ENCODE assay signal across 17 cellular contexts in genomic region chr18:10290244-10291240, GRCh38.
DNase-seq lines count a peak whose midpoint lies in the region; ATAC-seq, FAIRE-seq and TF ChIP-seq lines count a peak whose summit lies in the region.
"Had no signal": no experiment of that assay in that cellular context is flagged by ENCODE, and none has a peak within 500 bp of the region (broad histone marks: within the 10 kb centered on the region; RNA-seq: fewer than 3 reads in every experiment).

No MANE protein-coding gene starts in this region.

- H3K4ac ChIP-seq in neuronal stem cell (ENCODE audit: low read length): no peak overlapping the region

- no peak overlapping the region for H2BK12ac ChIP-seq in neuronal stem cell (ENCODE audit: low read length)

- peak; percentile 87 for FAIRE-seq in endothelial cell of umbilical vein (lab: Jason Lieb, UNC)
- FAIRE-seq: GM12878 had no signal

- H3K4me2 ChIP-seq in BLaER1 treated with 17β-estradiol and CSF1 and Interleukin-3, amounts not matched to agents 10 nM and 100 nM: peak overlapping the region in 10 of 11 experiments; percentile 2 to 89 (median 68); a peak in 15 of 22 replicates
- H3K4me2 ChIP-seq in Loucy (ENCODE audit: low read depth, low read length, poor library complexity, severe bottlenecking): peak overlapping the region; percentile 44
- H3K4me2 ChIP-seq in endothelial cell of umbilical vein (ENCODE audit: insufficient read depth, low read length): peak overlapping the region; percentile 35
- no peak overlapping the region for H3K4me2 ChIP-seq in neuronal stem cell (ENCODE audit: insufficient read depth, low read length, poor library complexity, severe bottlenecking)

- CTCF ChIA-PET in endothelial cell of umbilical vein (lab: Charles Lee): interaction anchor here (0.8 to 2.6 kb wide), 8 partner anchors 8 to 320 kb away, joined by 3 to 8 read pairs (median 3); no protein-coding TSS in a partner anchor

- no peak overlapping the region for H2BK5ac ChIP-seq in neuronal stem cell (ENCODE audit: low read length)

- no peaks in the 10 kb centered on the region for H3F3A ChIP-seq in Loucy (ENCODE audit: low read depth)

- POLR2A ChIA-PET in endothelial cell of umbilical vein (lab: Charles Lee): interaction anchor here (0.8 to 1.1 kb wide), 3 partner anchors 17 to 21 kb away, joined by 3 to 7 read pairs (median 3); no protein-coding TSS in a partner anchor

- H4K91ac ChIP-seq in neuronal stem cell (ENCODE audit: low read depth, low read length, poor library complexity): no peak overlapping the region

- H4K20me1 ChIP-seq in BLaER1 treated with 17β-estradiol and CSF1 and Interleukin-3, amounts not matched to agents 10 nM and 100 nM: no peaks in the 10 kb centered on the region
- H4K20me1 ChIP-seq in Loucy (ENCODE audit: insufficient read depth, low read length, poor library complexity, severe bottlenecking) (no peaks in the 10 kb centered on the region), endothelial cell of umbilical vein (replicated peaks; ENCODE audit: control insufficient read depth, extremely low read depth, insufficient read depth, low read length) (no peaks in the 10 kb centered on the region)

- no peak overlapping the region for H3K4me3 Mint-ChIP-seq in immature natural killer cell
- H3K4me3 Mint-ChIP-seq: activated T-cell treated with anti-CD3 and anti-CD28 coated beads, Interleukin-2, amount 50 U/mL, for 24 hours; memory B cell; T-cell had no signal

- peak overlapping the region; percentile 68 for H3K18ac ChIP-seq in neuronal stem cell (ENCODE audit: low read length)

- H3K27me3 ChIP-seq in BLaER1 treated with 17β-estradiol and CSF1 and Interleukin-3, amounts not matched to agents 10 nM and 100 nM: no peaks in the 10 kb centered on the region
- H3K27me3 ChIP-seq in Loucy (ENCODE audit: insufficient read depth, low read length, poor library complexity, severe bottlenecking) (no peaks in the 10 kb centered on the region), endothelial cell of umbilical vein (ENCODE audit: control insufficient read depth in 2 of 2, insufficient read depth in 2 of 2, low read length in 2 of 2) (no peaks in the 10 kb centered on the region), neuronal stem cell (ENCODE audit: control insufficient read depth in 3 of 3, insufficient read depth in 3 of 3, low read depth in 1 of 3, low read length in 3 of 3) (peaks cover 0 to 10% (median 0%) of the 10 kb centered on the region in 3 experiments)
- H3K27me3 ChIP-seq: ovary, thyroid gland had no signal

- no peaks in the 10 kb centered on the region for H3K9me1 ChIP-seq in endothelial cell of umbilical vein (replicated peaks; ENCODE audit: control insufficient read depth, extremely low read depth, insufficient read depth, low read length)

- no peak overlapping the region for H2BK120ac ChIP-seq in neuronal stem cell (ENCODE audit: low read depth, low read length)

- peak overlapping the region in 7 of 11 experiments; percentile 5 to 82 (median 70); a peak in 12 of 22 replicates for H3K9ac ChIP-seq in BLaER1 treated with 17β-estradiol and CSF1 and Interleukin-3, amounts not matched to agents 10 nM and 100 nM
- H3K9ac ChIP-seq in Loucy (ENCODE audit: low read depth, low read length, poor library complexity, severe bottlenecking) (peak overlapping the region; percentile 26), endothelial cell of umbilical vein (replicated peaks; ENCODE audit: extremely low read depth, insufficient read depth, low read length) (peak overlapping the region; percentile 26), neuronal stem cell (ENCODE audit: low read depth, low read length, poor library complexity) (no peak overlapping the region)

- no peak overlapping the region for H4K8ac ChIP-seq in neuronal stem cell (ENCODE audit: low read depth, low read length)

- peak overlapping the region in 9 of 11 experiments; percentile 42 to 95 (median 80); a peak in 17 of 22 replicates for H3K27ac ChIP-seq in BLaER1 treated with 17β-estradiol and CSF1 and Interleukin-3, amounts not matched to agents 10 nM and 100 nM
- H3K27ac ChIP-seq in endothelial cell of umbilical vein (ENCODE audit: insufficient read depth, low read depth, low read length) (peak overlapping the region; percentile 82), neuronal stem cell (replicated peaks; ENCODE audit: low read length) (no peak overlapping the region)
- H3K27ac ChIP-seq: ovary, thyroid gland had no signal

- H2AFZ ChIP-seq in Loucy (ENCODE audit: low read length) (0 out of 2 replicates have a peak overlapping the region, but pooled peaks have one; percentile 7), endothelial cell of umbilical vein (ENCODE audit: low read depth, low read length) (peak overlapping the region; percentile 86), neuronal stem cell (ENCODE audit: low read length) (peak overlapping the region; percentile 61)

- peaks cover 15 to 32% (median 23%) of the 10 kb centered on the region in 11 experiments for H3K9me3 ChIP-seq in BLaER1 treated with 17β-estradiol and CSF1 and Interleukin-3, amounts not matched to agents 10 nM and 100 nM (replicated peaks in 1 of 11)
- peaks cover 7% of the 10 kb centered on the region; the same call in 1 of the 2 replicates for H3K9me3 ChIP-seq in Loucy (ENCODE audit: insufficient read depth, low read depth, low read length)
- H3K9me3 ChIP-seq in endothelial cell of umbilical vein (replicated peaks; ENCODE audit: control insufficient read depth, insufficient read depth, low read length): peaks cover 2% of the 10 kb centered on the region
- H3K9me3 ChIP-seq in neuronal stem cell (replicated peaks in 1 of 2; ENCODE audit: control insufficient read depth in 2 of 2, insufficient read depth in 1 of 2, low read depth in 1 of 2, low read length in 2 of 2): peaks cover 2 to 10% of the 10 kb centered on the region in 2 donors
- H3K9me3 ChIP-seq: ovary, thyroid gland had no signal

- no peak overlapping the region for H3K14ac ChIP-seq in neuronal stem cell (ENCODE audit: low read length)

- H3K79me2 ChIP-seq in Loucy (ENCODE audit: insufficient read depth, low read length) (no peaks in the 10 kb centered on the region), endothelial cell of umbilical vein (ENCODE audit: control insufficient read depth, insufficient read depth, low read length) (no peaks in the 10 kb centered on the region)

- H2BK15ac ChIP-seq in neuronal stem cell (ENCODE audit: low read length): no peak overlapping the region

- no peak for TF ChIP-seq CTCF in Loucy (conservative IDR thresholded peaks at IDR 0.05; ENCODE audit: low read length)
- TF ChIP-seq CTCF in endothelial cell of umbilical vein (IDR thresholded peaks at IDR 0.05; ENCODE audit: extremely low read depth in 1 of 2, insufficient read depth in 1 of 2, low read depth in 1 of 2, low read length in 2 of 2): no peak

- no peaks in the 10 kb centered on the region for H3K79me1 ChIP-seq in neuronal stem cell (ENCODE audit: low read depth, low read length)

- peaks cover 38 to 100% (median 77%) of the 10 kb centered on the region in 10 experiments for H3K4me1 ChIP-seq in BLaER1 treated with 17β-estradiol and CSF1 and Interleukin-3, amounts not matched to agents 10 nM and 100 nM
- H3K4me1 ChIP-seq in Loucy (ENCODE audit: insufficient read depth, low read length, poor library complexity, severe bottlenecking): peaks cover 33% of the 10 kb centered on the region
- peaks cover 30% of the 10 kb centered on the region for H3K4me1 ChIP-seq in endothelial cell of umbilical vein (ENCODE audit: control insufficient read depth, extremely low read depth, insufficient read depth, low read length)
- peaks cover 0 to 2% of the 10 kb centered on the region in 2 donors for H3K4me1 ChIP-seq in neuronal stem cell (ENCODE audit: control insufficient read depth in 2 of 2, insufficient read depth in 1 of 2, low read depth in 1 of 2, low read length in 2 of 2)
- H3K4me1 ChIP-seq: thyroid gland had no signal

- H3K36me3 Mint-ChIP-seq in activated naive CD4-positive, alpha-beta T cell treated with anti-CD3 and anti-CD28 coated beads, Interleukin-2, amount 50 U/mL, for 72 hours: peaks cover 0 to 11% of the 10 kb centered on the region in 2 donors
- H3K36me3 Mint-ChIP-seq in immature natural killer cell: no peaks in the 10 kb centered on the region
- H3K36me3 Mint-ChIP-seq: T-cell had no signal

- intact Hi-C loops in endothelial cell of umbilical vein (cut with micrococcal nuclease): loop anchor here (1.0 kb wide), 1 partner anchor 20 kb away; no protein-coding TSS in a partner anchor

- H3K36me3 ChIP-seq in BLaER1 treated with 17β-estradiol and CSF1 and Interleukin-3, amounts not matched to agents 10 nM and 100 nM: peaks cover 0 to 12% (median 0%) of the 10 kb centered on the region in 11 experiments; a peak in 4 of 22 replicates
- H3K36me3 ChIP-seq in Loucy (ENCODE audit: insufficient read depth, low read length) (no peaks in the 10 kb centered on the region), endothelial cell of umbilical vein (ENCODE audit: control insufficient read depth in 2 of 2, extremely low read depth in 1 of 2, insufficient read depth in 2 of 2, low read length in 2 of 2) (no peaks in the 10 kb centered on the region), neuronal stem cell (replicated peaks in 1 of 2; ENCODE audit: control insufficient read depth in 2 of 2, insufficient read depth in 2 of 2, low read length in 2 of 2) (no peaks in the 10 kb centered on the region)
- H3K36me3 ChIP-seq: ovary, thyroid gland had no signal

- peaks cover 12 to 13% of the 10 kb centered on the region in 2 donors for H3K9me3 Mint-ChIP-seq in activated naive CD4-positive, alpha-beta T cell treated with anti-CD3 and anti-CD28 coated beads, Interleukin-2, amount 50 U/mL, for 72 hours
- peaks cover 0 to 6% (median 0%) of the 10 kb centered on the region in 6 donors for H3K9me3 Mint-ChIP-seq in immature natural killer cell

- H3K4me3 ChIP-seq in BLaER1 treated with 17β-estradiol and CSF1 and Interleukin-3, amounts not matched to agents 10 nM and 100 nM: peak overlapping the region in 3 of 10 experiments; percentile 2 to 36 (median 6); a peak in 2 of 20 replicates
- peak overlapping the region; percentile 8 for H3K4me3 ChIP-seq in Loucy (ENCODE audit: low read length, poor library complexity, severe bottlenecking)
- H3K4me3 ChIP-seq in endothelial cell of umbilical vein (replicated peaks in 1 of 3; ENCODE audit: insufficient read depth in 1 of 3, low read depth in 1 of 3, low read length in 3 of 3): no peak overlapping the region
- H3K4me3 ChIP-seq in neuronal stem cell (ENCODE audit: low read length in 2 of 2): no peak overlapping the region
- H3K4me3 ChIP-seq: GM12878, ovary, thyroid gland had no signal

- H3K9me2 ChIP-seq in Loucy (replicated peaks; ENCODE audit: low read depth, low read length): no peaks in the 10 kb centered on the region

- no peak overlapping the region for H3K23ac ChIP-seq in neuronal stem cell (ENCODE audit: low read depth, low read length, poor library complexity)

- H2AK5ac ChIP-seq in neuronal stem cell (ENCODE audit: low read depth, low read length): no peak overlapping the region

- TF ChIP-seq POLR2A in endothelial cell of umbilical vein (IDR thresholded peaks at IDR 0.05; ENCODE audit: low read depth, low read length): no peak

- H3K27ac Mint-ChIP-seq in activated naive CD4-positive, alpha-beta T cell treated with anti-CD3 and anti-CD28 coated beads, Interleukin-2, amount 50 U/mL, for 72 hours: no peak overlapping the region
- no peak overlapping the region for H3K27ac Mint-ChIP-seq in immature natural killer cell
- H3K27ac Mint-ChIP-seq: activated T-cell treated with anti-CD3 and anti-CD28 coated beads, Interleukin-2, amount 50 U/mL, for 24 hours; memory B cell; T-cell had no signal

- H3K4me1 Mint-ChIP-seq in immature natural killer cell: no peaks in the 10 kb centered on the region

- H3K27me3 Mint-ChIP-seq in immature natural killer cell (ENCODE audit: low read depth in 3 of 3): peaks cover 0 to 4% (median 2%) of the 10 kb centered on the region in 3 donors
- H3K27me3 Mint-ChIP-seq: activated T-cell treated with anti-CD3 and anti-CD28 coated beads, Interleukin-2, amount 50 U/mL, for 24 hours; T-cell had no signal

- dilution Hi-C loops in endothelial cell of umbilical vein (cut with MboI; ENCODE audit: extremely low pct_ligation_motif_present, low sequenced_read_pairs): no loop called here

- ATAC-seq in activated naive CD4-positive, alpha-beta T cell treated with anti-CD3 and anti-CD28 coated beads, Interleukin-2, amount 50 U/mL, for 72 hours: no peak
- ATAC-seq in HG03354 (IDR thresholded peaks at IDR 0.05; ENCODE audit: poor library complexity, severe bottlenecking, unreplicated experiment): no peak
- ATAC-seq: GM12878, T-cell had no signal

- BruUV-seq in endothelial cell of umbilical vein (replicated peaks; lab: Mats Ljungman, UMichigan): no TSS peak

- peak; percentile 84 for DNase-seq in endothelial cell of umbilical vein (ENCODE audit: low read depth, low spot score)
- no peak for DNase-seq in neuronal stem cell (ENCODE audit: low spot score)
- no peak for DNase-seq in activated naive CD4-positive, alpha-beta T cell treated with anti-CD3 and anti-CD28 coated beads, Interleukin-2, amount 50 U/mL, for 72 hours (ENCODE audit: low spot score in 2 of 2)
- DNase-seq in immature natural killer cell: no peak
- DNase-seq in RPMI8226: no peak
- DNase-seq: activated CD4-positive, alpha-beta T cell treated with anti-CD3 and anti-CD28 coated beads for 4 hours; activated T-cell treated with anti-CD3 and anti-CD28 coated beads, Interleukin-2, amount 50 U/mL, for 24 hours; NCI-H1417; NCI-H446; ovary; T-cell; thyroid gland had no signal

- WGBS in neuronal stem cell (ENCODE audit: extremely low coverage in 2 of 2, insufficient read length in 2 of 2, insufficient replicate concordance in 1 of 2), 2 donors: no CpG with 5 or more reads among the region's 14 CpGs

Comparison
In these comparisons a context has a peak if more than half of its experiments do, and no peak if none do; other contexts are left out.
1. H2AFZ ChIP-seq: peak in every context shown above with its lines; median percentile 86 in endothelial cell of umbilical vein; 61 in neuronal stem cell; 7 in Loucy.